ENCODE assay signal across 25 cellular contexts in genomic region chr18:78402440-78402839, GRCh38.
A peak's percentile ranks its signal among the peaks of the same experiment; 100 is the strongest.
DNase-seq lines count a peak whose midpoint lies in the region; ATAC-seq, FAIRE-seq and TF ChIP-seq lines count a peak whose summit lies in the region.
"Had no signal": no experiment of that assay in that cellular context is flagged by ENCODE, and none has a peak within 500 bp of the region (broad histone marks: within the 10 kb centered on the region; RNA-seq: fewer than 3 reads in every experiment).

No MANE protein-coding gene starts in this region.

- TF ChIP-seq CTCF in HepG2 (CRISPR knock-in tag; IDR thresholded peaks at IDR 0.05), result no peak
- TF ChIP-seq CTCF in right lobe of liver (IDR thresholded peaks at IDR 0.05), result no peak

- H3K27me3 ChIP-seq in HepG2 (ENCODE audit: control insufficient read depth in 1 of 2, insufficient read depth in 2 of 2, low read length in 2 of 2) (peaks cover 2 to 44% of the 10 kb centered on the region in 2 experiments; a peak in 3 of 5 replicates), right lobe of liver (no peaks in the 10 kb centered on the region), neuronal stem cell (ENCODE audit: control insufficient read depth in 3 of 3, insufficient read depth in 3 of 3, low read depth in 1 of 3, low read length in 3 of 3) (no peaks in the 10 kb centered on the region)
- H3K27me3 ChIP-seq: BE2C had no signal

- no TSS peak for BruUV-seq in HepG2 (replicated peaks; lab: Mats Ljungman, UMichigan)

- no peaks in the 10 kb centered on the region for H3K79me1 ChIP-seq in neuronal stem cell (ENCODE audit: low read depth, low read length)

- no peak for TF ChIP-seq RAD21 in HepG2 (CRISPR knock-in tag; IDR thresholded peaks at IDR 0.05)

- no peak for TF ChIP-seq EP300 in HepG2 (IDR thresholded peaks at IDR 0.05; ENCODE audit: low read depth in 2 of 2, low read length in 2 of 2)
- TF ChIP-seq EP300 in HepG2 (CRISPR knock-in tag; IDR thresholded peaks at IDR 0.05; ENCODE audit: borderline replicate concordance), result no peak

- WGBS in HepG2 (ENCODE audit: low lambda C conversion rate), result 0% methylated on average over 1 of the region's 7 CpGs
- WGBS in right lobe of liver (ENCODE audit: insufficient coverage, low coverage, low lambda C conversion rate, missing lambda C conversion rate), result 17% methylated on average over 1 of the region's 7 CpGs
- no CpG with 5 or more reads among the region's 7 CpGs for WGBS in neuronal stem cell (ENCODE audit: extremely low coverage in 2 of 2, insufficient read length in 2 of 2, insufficient replicate concordance in 1 of 2), 2 donors

- no peak for TF ChIP-seq POLR2A in HepG2 (IDR thresholded peaks at IDR 0.05; ENCODE audit: insufficient read depth in 1 of 2, low read depth in 2 of 2, low read length in 2 of 2)
- TF ChIP-seq POLR2A in right lobe of liver (IDR thresholded peaks at IDR 0.05), result no peak
- TF ChIP-seq POLR2A in H54 (IDR thresholded peaks at IDR 0.05; ENCODE audit: low read depth, low read length), result no peak

- H2AFZ ChIP-seq in HepG2 (ENCODE audit: low read length) (no peak overlapping the region), neuronal stem cell (ENCODE audit: low read length) (no peak overlapping the region)

- H3K14ac ChIP-seq in neuronal stem cell (ENCODE audit: low read length), result no peak overlapping the region

- H3K18ac ChIP-seq in neuronal stem cell (ENCODE audit: low read length), result no peak overlapping the region

- POLR2A ChIA-PET in HepG2 (lab: Yijun Ruan, JAX), result no interaction called here

- CTCF ChIA-PET in HepG2 (lab: Yijun Ruan, JAX; ENCODE audit: low intra/inter-chr PET ratio, low total read pairs), result no interaction called here

- no peaks in the 10 kb centered on the region for H4K20me1 ChIP-seq in HepG2 (ENCODE audit: insufficient read depth, low read length)
- H4K20me1 ChIP-seq: BLaER1 had no signal

- H3K23ac ChIP-seq in neuronal stem cell (ENCODE audit: low read depth, low read length, poor library complexity), result no peak overlapping the region

- FAIRE-seq in HepG2 (lab: Jason Lieb, UNC) (no peak), H54 (lab: Jason Lieb, UNC) (no peak)
- FAIRE-seq: GM12878, GM12892, GM18507 had no signal

- H3K4me3 ChIP-seq in HepG2 (replicated peaks in 1 of 3; ENCODE audit: insufficient read depth in 1 of 3, low read depth in 2 of 3, low read length in 3 of 3) (no peak overlapping the region), right lobe of liver (no peak overlapping the region), neuronal stem cell (ENCODE audit: low read length in 2 of 2) (no peak overlapping the region)
- H3K4me3 ChIP-seq: BLaER1, GM12878 had no signal

- H4K91ac ChIP-seq in neuronal stem cell (ENCODE audit: low read depth, low read length, poor library complexity), result no peak overlapping the region

- H3K79me2 ChIP-seq in HepG2 (ENCODE audit: insufficient read depth, low read length), result no peaks in the 10 kb centered on the region

- no peak overlapping the region for H3K9ac ChIP-seq in HepG2 (ENCODE audit: insufficient read depth, low read depth, low read length)
- H3K9ac ChIP-seq in neuronal stem cell (ENCODE audit: low read depth, low read length, poor library complexity), result peak overlapping the region; percentile 0
- H3K9ac ChIP-seq: BLaER1 had no signal

- no peak for ATAC-seq in HepG2
- no peak for ATAC-seq in right lobe of liver
- no peak for ATAC-seq in HG03108 (IDR thresholded peaks at IDR 0.05; ENCODE audit: unreplicated experiment)
- ATAC-seq: GM12878 had no signal

- H3K9me3 ChIP-seq in HepG2 (ENCODE audit: low read length) (no peaks in the 10 kb centered on the region), right lobe of liver (no peaks in the 10 kb centered on the region), neuronal stem cell (replicated peaks in 1 of 2; ENCODE audit: control insufficient read depth in 2 of 2, insufficient read depth in 1 of 2, low read depth in 1 of 2, low read length in 2 of 2) (peaks cover 0 to 2% of the 10 kb centered on the region in 2 donors)
- H3K9me3 ChIP-seq: BE2C, BLaER1 had no signal

- no peak overlapping the region for H2BK15ac ChIP-seq in neuronal stem cell (ENCODE audit: low read length)

- H4K8ac ChIP-seq in neuronal stem cell (ENCODE audit: low read depth, low read length), result no peak overlapping the region

- H3K4me2 ChIP-seq in HepG2 (ENCODE audit: low read depth, low read length), result no peak overlapping the region
- H3K4me2 ChIP-seq in neuronal stem cell (ENCODE audit: insufficient read depth, low read length, poor library complexity, severe bottlenecking), result no peak overlapping the region
- H3K4me2 ChIP-seq: BLaER1 had no signal

- H2BK12ac ChIP-seq in neuronal stem cell (ENCODE audit: low read length), result no peak overlapping the region

- no peak overlapping the region for H3K4ac ChIP-seq in neuronal stem cell (ENCODE audit: low read length)

- no peak for DNase-seq in HepG2 (ENCODE audit: low spot score)
- DNase-seq in right lobe of liver, result no peak
- DNase-seq in NAMALWA (ENCODE audit: low spot score), result peak; percentile 2
- DNase-seq in neuronal stem cell (ENCODE audit: low spot score), result no peak
- DNase-seq in H54 (ENCODE audit: insufficient read length, low spot score), result no peak
- DNase-seq: ACHN; BE2C; C1 segment of cervical spinal cord; CD4-positive, alpha-beta memory T cell; CD4-positive, CD25-positive, alpha-beta regulatory T cell; CD8-positive, alpha-beta memory T cell; COR-L47; DMS 273 treated with DMSO at 0.1 percent for 48 hours; DMS153; DMS53; DMS79; DND-41; EL; GDM1 had no signal

- H2BK5ac ChIP-seq in neuronal stem cell (ENCODE audit: low read length), result no peak overlapping the region

- no peak overlapping the region for H2BK120ac ChIP-seq in neuronal stem cell (ENCODE audit: low read depth, low read length)

- H3K27ac ChIP-seq in HepG2 (ENCODE audit: extremely low read length, insufficient read depth, low read length) (no peak overlapping the region), right lobe of liver (no peak overlapping the region), neuronal stem cell (replicated peaks; ENCODE audit: low read length) (no peak overlapping the region)
- H3K27ac ChIP-seq: 22Rv1, BLaER1 had no signal

- in situ Hi-C loops in HepG2 (cut with HindIII; ENCODE audit: extremely low pct_ligation_motif_present, low pct_unique_long_range_greater_than_20kb), result no loop called here

- H2AK5ac ChIP-seq in neuronal stem cell (ENCODE audit: low read depth, low read length), result no peak overlapping the region

- H3K36me3 ChIP-seq in HepG2 (replicated peaks in 1 of 2; ENCODE audit: control insufficient read depth in 1 of 2, insufficient read depth in 2 of 2, low read length in 2 of 2), result no peaks in the 10 kb centered on the region
- no peaks in the 10 kb centered on the region for H3K36me3 ChIP-seq in right lobe of liver
- no peaks in the 10 kb centered on the region for H3K36me3 ChIP-seq in neuronal stem cell (replicated peaks in 1 of 2; ENCODE audit: control insufficient read depth in 2 of 2, insufficient read depth in 2 of 2, low read length in 2 of 2)
- H3K36me3 ChIP-seq: BE2C, BLaER1 had no signal

- H3K4me1 ChIP-seq in HepG2 (ENCODE audit: insufficient read depth, low read length) (no peaks in the 10 kb centered on the region), right lobe of liver (no peaks in the 10 kb centered on the region), neuronal stem cell (ENCODE audit: control insufficient read depth in 2 of 2, insufficient read depth in 1 of 2, low read depth in 1 of 2, low read length in 2 of 2) (no peaks in the 10 kb centered on the region)
- H3K4me1 ChIP-seq: BE2C had no signal

- intact Hi-C loops in HepG2 (cut with micrococcal nuclease; ENCODE audit: unreplicated experiment) (no loop called here), right lobe of liver (cut with DNase I) (no loop called here)

TF ChIP-seq in HepG2, 621 proteins besides CTCF, POLR2A, EP300 and RAD21 (continues in another document):
- TF ChIP-seq ZNF513 (CRISPR knock-in tag; conservative IDR thresholded peaks at IDR 0.05), result no peak
- TF ChIP-seq MNT (IDR thresholded peaks at IDR 0.05), result peak; percentile 99
